In the genomic region with DNA sequence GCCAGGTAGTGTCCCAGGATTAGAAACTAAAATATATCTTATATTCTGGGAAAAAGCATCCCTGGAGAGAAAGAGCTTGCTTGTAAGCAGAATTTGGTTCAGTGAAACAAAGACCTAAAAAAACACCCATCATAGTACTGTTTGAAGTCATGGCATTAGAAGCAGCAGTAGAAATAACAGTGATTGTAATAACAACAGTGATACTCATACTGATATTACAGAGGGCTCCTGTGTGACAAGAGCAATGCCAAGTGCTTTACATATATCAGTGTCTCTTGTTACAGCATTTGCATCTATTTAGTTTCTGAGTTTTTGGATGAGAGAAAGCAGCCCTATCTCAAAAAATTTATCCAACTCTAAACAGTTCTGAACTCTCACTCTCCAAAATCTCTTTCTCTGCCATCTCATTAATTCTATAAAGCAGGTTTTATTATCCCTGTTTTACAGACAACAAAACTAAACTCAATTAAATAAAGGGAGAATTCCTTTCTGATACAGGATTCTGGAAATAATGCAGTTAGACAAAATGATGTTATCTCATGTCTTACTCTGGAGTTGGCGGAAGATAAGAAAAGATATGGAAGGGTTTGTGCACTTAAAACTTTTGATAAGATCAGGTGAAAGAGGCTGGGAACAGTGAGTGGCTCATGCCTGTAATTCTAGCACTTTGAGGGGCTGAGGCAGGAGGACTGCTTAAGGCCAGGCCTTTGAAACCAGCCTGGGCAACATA, we compare ENCODE assay signal across 13 cellular contexts.
"Had no signal": no experiment of that assay in that cellular context is flagged by ENCODE, and none has a peak within 500 bp of the region (broad histone marks: within the 10 kb centered on the region; RNA-seq: fewer than 3 reads in every experiment).

No MANE protein-coding gene starts in this region.

- H3K27me3 Mint-ChIP-seq: activated naive CD8-positive, alpha-beta T cell treated with anti-CD3 and anti-CD28 coated beads, Interleukin-2, amount 50 U/mL, for 24 hours; dendritic cell treated with granulocyte-macrophage colony-stimulating factor and Interleukin-4, amounts not matched to agents 40 ng/mL and 50 ng/mL, for 4 days had no signal

- ATAC-seq: activated CD4-positive, CD25-positive, alpha-beta regulatory T cell treated with anti-CD3 and anti-CD28 coated beads, Interleukin-2, amount 50 U/mL, for 24 hours; heart left ventricle; lower lobe of right lung had no signal

- H3K4me1 ChIP-seq: lower lobe of right lung, parathyroid adenoma, sigmoid colon had no signal

- DNase-seq: activated effector memory CD4-positive, alpha-beta T cell treated with anti-CD3 and anti-CD28 coated beads, Interleukin-2, amount 50 U/mL, for 16 hours; activated naive CD8-positive, alpha-beta T cell treated with anti-CD3 and anti-CD28 coated beads, Interleukin-2, amount 50 U/mL, for 24 hours; aorta; effector memory CD4-positive, alpha-beta T cell; heart left ventricle; lower lobe of right lung; SHP77; sigmoid colon; spleen had no signal

- H3K27me3 ChIP-seq: heart left ventricle, sigmoid colon, spleen had no signal

- H3K27ac ChIP-seq: heart left ventricle, lower lobe of right lung, parathyroid adenoma, sigmoid colon, spleen, thoracic aorta had no signal

- H2AFZ ChIP-seq: parathyroid adenoma had no signal

- H3K36me3 ChIP-seq: sigmoid colon, thoracic aorta had no signal

- H3K9me3 Mint-ChIP-seq: activated naive CD8-positive, alpha-beta T cell treated with anti-CD3 and anti-CD28 coated beads, Interleukin-2, amount 50 U/mL, for 24 hours had no signal

- H3K4me3 ChIP-seq: heart left ventricle, lower lobe of right lung, sigmoid colon, spleen, thoracic aorta had no signal

- H3K9ac ChIP-seq: parathyroid adenoma had no signal

- H3K4me3 Mint-ChIP-seq: activated naive CD8-positive, alpha-beta T cell treated with anti-CD3 and anti-CD28 coated beads, Interleukin-2, amount 50 U/mL, for 24 hours; dendritic cell treated with granulocyte-macrophage colony-stimulating factor and Interleukin-4, amounts not matched to agents 40 ng/mL and 50 ng/mL, for 4 days had no signal

- H3K9me3 ChIP-seq: heart left ventricle, lower lobe of right lung, sigmoid colon, spleen, thoracic aorta had no signal

- H3K27ac Mint-ChIP-seq: activated naive CD8-positive, alpha-beta T cell treated with anti-CD3 and anti-CD28 coated beads, Interleukin-2, amount 50 U/mL, for 24 hours; dendritic cell treated with granulocyte-macrophage colony-stimulating factor and Interleukin-4, amounts not matched to agents 40 ng/mL and 50 ng/mL, for 4 days had no signal

- H3K79me2 ChIP-seq: parathyroid adenoma had no signal
